In genomic region chr2:9408641-9409151, GRCh38 we compare ENCODE assay signal across 16 cellular contexts. TPM values are rescaled to one million over a fixed set of nuclear protein-coding genes. Genes with fewer than 3 reads are reported as not detected.
A peak's percentile ranks its signal among the peaks of the same experiment; 100 is the strongest.
DNase-seq lines count a peak whose midpoint lies in the region; ATAC-seq, FAIRE-seq and TF ChIP-seq lines count a peak whose summit lies in the region.
"Had no signal": no experiment of that assay in that cellular context is flagged by ENCODE, and none has a peak within 500 bp of the region (broad histone marks: within the 10 kb centered on the region; RNA-seq: fewer than 3 reads in every experiment).

No MANE protein-coding gene starts in this region.

- no peak overlapping the region for H3K4me3 Mint-ChIP-seq in MCF 10A (ENCODE audit: unreplicated experiment)
- H3K4me3 Mint-ChIP-seq: activated T-cell treated with anti-CD3 and anti-CD28 coated beads, Interleukin-2, amount 50 U/mL, for 4 hours; CD4-positive, CD25-positive, alpha-beta regulatory T cell had no signal

- H3K9ac ChIP-seq in HepG2 (ENCODE audit: insufficient read depth, low read depth, low read length) (no peak overlapping the region), GM23248 (no peak overlapping the region)

- no peak; the same call in 2 of the 3 replicates for ATAC-seq in HepG2
- no peak for ATAC-seq in GM18502 (IDR thresholded peaks at IDR 0.05; ENCODE audit: poor library complexity, unreplicated experiment)
- ATAC-seq: activated T-cell treated with anti-CD3 and anti-CD28 coated beads, Interleukin-2, amount 50 U/mL, for 4 hours had no signal

- H3K79me2 ChIP-seq in HepG2 (ENCODE audit: insufficient read depth, low read length) (no peaks in the 10 kb centered on the region), GM23248 (ENCODE audit: insufficient read depth) (peaks cover 53% of the 10 kb centered on the region)

- H3K4me2 ChIP-seq in HepG2 (ENCODE audit: low read depth, low read length) = no peak overlapping the region
- no peak overlapping the region for H3K4me2 ChIP-seq in GM23248 (ENCODE audit: unreplicated experiment)

- H3K9me3 Mint-ChIP-seq in MCF 10A (ENCODE audit: unreplicated experiment) = no peaks in the 10 kb centered on the region
- H3K9me3 Mint-ChIP-seq: activated T-cell treated with anti-CD3 and anti-CD28 coated beads, Interleukin-2, amount 50 U/mL, for 4 hours; CD4-positive, CD25-positive, alpha-beta regulatory T cell had no signal

- no peaks in the 10 kb centered on the region for H3K27me3 ChIP-seq in HepG2 (ENCODE audit: control insufficient read depth in 1 of 2, insufficient read depth in 2 of 2, low read length in 2 of 2)
- H3K27me3 ChIP-seq in GM23248 (replicated peaks; ENCODE audit: insufficient read depth) = no peaks in the 10 kb centered on the region
- H3K27me3 ChIP-seq: SJSA1 had no signal

- TF ChIP-seq RAD21 in HepG2 (CRISPR knock-in tag; IDR thresholded peaks at IDR 0.05) = no peak

- H3K36me3 ChIP-seq in HepG2 (replicated peaks in 1 of 2; ENCODE audit: control insufficient read depth in 1 of 2, insufficient read depth in 2 of 2, low read length in 2 of 2) = peaks cover 8 to 36% of the 10 kb centered on the region in 2 experiments
- H3K36me3 ChIP-seq in GM23248 (ENCODE audit: low read depth) = peaks cover 61% of the 10 kb centered on the region

- DNase-seq in Caki2 (ENCODE audit: low read depth) (peak; percentile 65), NCI-H524 treated with DMSO at 0.1 percent for 48 hours (lab: John Stamatoyannopoulos, UW) (peak; percentile 85), MCF 10A (ENCODE audit: unreplicated experiment) (peak; percentile 51), HepG2 (ENCODE audit: low spot score) (no peak), GM23248 (no peak), activated gamma-delta T cell (lab: John Stamatoyannopoulos, UW) (no peak), GM13976 (ENCODE audit: low spot score) (no peak)
- DNase-seq: activated CD4-positive, CD25-positive, alpha-beta regulatory T cell treated with anti-CD3 and anti-CD28 coated beads, Interleukin-2, amount 50 U/mL, for 72 hours; activated T-cell treated with anti-CD3 and anti-CD28 coated beads, Interleukin-2, amount 50 U/mL, for 4 hours; CD4-positive, CD25-positive, alpha-beta regulatory T cell; mesenchymal stem cell; NCI-H510A treated with DMSO at 0.1 percent for 48 hours; stimulated activated CD4-positive, alpha-beta T cell treated with anti-CD3 and anti-CD28 coated beads, Interleukin-4, amount 100 ng/mL, for 4 hours; stimulated activated naive CD4-positive, alpha-beta T cell treated with Interleukin-2 at 50 U/mL for 16 hours had no signal

- CTCF ChIA-PET in MCF 10A (lab: Yijun Ruan, JAX) = interaction anchor here (0.6 to 1.5 kb wide), 3 partner anchors 21 to 270 kb away, joined by 3 to 4 read pairs (median 4); no protein-coding TSS in a partner anchor
- CTCF ChIA-PET in HepG2 (lab: Yijun Ruan, JAX; ENCODE audit: low intra/inter-chr PET ratio, low total read pairs) = no interaction called here

- no peaks in the 10 kb centered on the region for H3K27me3 Mint-ChIP-seq in MCF 10A (ENCODE audit: insufficient read depth, unreplicated experiment)
- H3K27me3 Mint-ChIP-seq: CD4-positive, CD25-positive, alpha-beta regulatory T cell had no signal

- peaks cover 9% of the 10 kb centered on the region for H3K4me1 Mint-ChIP-seq in MCF 10A (ENCODE audit: insufficient read depth, unreplicated experiment)

- in situ Hi-C loops in Caki2 (cut with HindIII; ENCODE audit: low pct_unique_long_range_greater_than_20kb, low sequenced_read_pairs) (no loop called here), HepG2 (cut with HindIII; ENCODE audit: extremely low pct_ligation_motif_present, low pct_unique_long_range_greater_than_20kb) (no loop called here), GM23248 (cut with MboI) (no loop called here), GM13976 (cut with MboI; ENCODE audit: low sequenced_read_pairs, unreplicated experiment) (no loop called here)

- no peak overlapping the region for H3K27ac Mint-ChIP-seq in MCF 10A (ENCODE audit: low read depth, unreplicated experiment)
- H3K27ac Mint-ChIP-seq: CD4-positive, CD25-positive, alpha-beta regulatory T cell had no signal

- H3K27ac ChIP-seq in HepG2 (ENCODE audit: extremely low read length, insufficient read depth, low read length) (no peak overlapping the region), GM23248 (no peak overlapping the region)
- H3K27ac ChIP-seq: SJSA1 had no signal

- H3K9me2 ChIP-seq in GM23248 (ENCODE audit: insufficient read depth) = no peaks in the 10 kb centered on the region

- H3F3A ChIP-seq in GM23248 (ENCODE audit: insufficient read depth) = peaks cover 50% of the 10 kb centered on the region

- H4K20me1 ChIP-seq in HepG2 (ENCODE audit: insufficient read depth, low read length) (no peaks in the 10 kb centered on the region), GM23248 (ENCODE audit: insufficient read depth) (no peaks in the 10 kb centered on the region)

- H2AFZ ChIP-seq in HepG2 (ENCODE audit: low read length) (no peak overlapping the region), GM23248 (no peak overlapping the region)

- TF ChIP-seq CTCF in MCF 10A (IDR thresholded peaks at IDR 0.05; ENCODE audit: unreplicated experiment) (no peak), HepG2 (CRISPR knock-in tag; IDR thresholded peaks at IDR 0.05) (no peak), GM13976 (IDR thresholded peaks at IDR 0.05; ENCODE audit: borderline replicate concordance, control extremely low read depth, extremely low read depth, insufficient read depth, missing control alignments) (no peak)

- H3K36me3 Mint-ChIP-seq in MCF 10A (ENCODE audit: insufficient read depth, unreplicated experiment) = peaks cover 80% of the 10 kb centered on the region

- no peak for FAIRE-seq in HepG2 (lab: Jason Lieb, UNC)

- POLR2A ChIA-PET in MCF 10A (lab: Yijun Ruan, JAX) = interaction anchor here (2.2 to 2.7 kb wide), 2 partner anchors 14 to 22 kb away, joined by 8 to 17 read pairs; partner anchors contain the start of genes CPSF3 and ITGB1BP1
- POLR2A ChIA-PET in HepG2 (lab: Yijun Ruan, JAX) = no interaction called here

- H3K4me3 ChIP-seq in HepG2 (replicated peaks in 1 of 3; ENCODE audit: insufficient read depth in 1 of 3, low read depth in 2 of 3, low read length in 3 of 3) (no peak overlapping the region), GM23248 (no peak overlapping the region)
- H3K4me3 ChIP-seq: SJSA1 had no signal

- BruUV-seq in MCF 10A (replicated peaks; lab: Mats Ljungman, UMichigan) = no TSS peak
- no TSS peak for BruUV-seq in HepG2 (replicated peaks; lab: Mats Ljungman, UMichigan)

- TF ChIP-seq POLR2A in HepG2 (IDR thresholded peaks at IDR 0.05; ENCODE audit: insufficient read depth in 1 of 2, low read depth in 2 of 2, low read length in 2 of 2) = no peak

- WGBS in HepG2 (ENCODE audit: low lambda C conversion rate) = 93% methylated on average over 9 of the region's 9 CpGs
- WGBS in GM23248 (ENCODE audit: low coverage in 1 of 2, low lambda C conversion rate in 2 of 2, missing lambda C conversion rate in 2 of 2), 2 experiments = 92 to 93% methylated on average over 9 of the region's 9 CpGs

- TF ChIP-seq EP300 in HepG2 (IDR thresholded peaks at IDR 0.05; ENCODE audit: low read depth in 2 of 2, low read length in 2 of 2) (no peak), HepG2 (CRISPR knock-in tag; IDR thresholded peaks at IDR 0.05; ENCODE audit: borderline replicate concordance) (no peak)

- H3K4me1 ChIP-seq in HepG2 (ENCODE audit: insufficient read depth, low read length) (peaks cover 4% of the 10 kb centered on the region; the same call in 1 of the 2 replicates), GM23248 (ENCODE audit: insufficient read depth) (peaks cover 7% of the 10 kb centered on the region; the same call in 1 of the 2 replicates)
- H3K4me1 ChIP-seq: SJSA1 had no signal

- no peaks in the 10 kb centered on the region for H3K9me3 ChIP-seq in HepG2 (ENCODE audit: low read length)
- H3K9me3 ChIP-seq in GM23248 (ENCODE audit: low read depth) = no peaks in the 10 kb centered on the region
- H3K9me3 ChIP-seq: SJSA1 had no signal

- intact Hi-C loops in MCF 10A (cut with micrococcal nuclease) = no loop called here
- intact Hi-C loops in HepG2 (cut with micrococcal nuclease; ENCODE audit: unreplicated experiment) = no loop called here

RNA-seq across cellular contexts. Expression of gene ITGB1BP1, which starts 14.6 kb away (rescaled TPM):
- 55.9 and 110 TPM in 2 replicates for total RNA-seq in Caki2 (2014; rRNA removed; shearing (Covaris generic); ENCODE audit: low replicate concordance)
- total RNA-seq in MCF 10A (2022) (124 and 125 TPM in 2 replicates), HepG2 (2016; rRNA removed; fragmentation: Illumina TruSeq; extraction: Trizol) (108 and 125 TPM in 2 replicates)
- total RNA-seq in HepG2 (2016; cell fraction: cytosol; rRNA removed; fragmentation: Illumina TruSeq; extraction: Trizol; ENCODE audit: low read depth) = 430 and 468 TPM in 2 replicates
- total RNA-seq in HepG2 (2016; cell fraction: insoluble cytoplasmic fraction; rRNA removed; fragmentation: Illumina TruSeq; extraction: Trizol) = 111 and 112 TPM in 2 replicates
- total RNA-seq in HepG2 (2016; cell fraction: membrane; rRNA removed; fragmentation: Illumina TruSeq; extraction: Trizol) = 377 and 404 TPM in 2 replicates
- total RNA-seq in HepG2 (2016; cell fraction: nucleus; rRNA removed; fragmentation: Illumina TruSeq; extraction: Trizol) = 50.0 and 51.9 TPM in 2 replicates
- polyA plus RNA-seq in HepG2 (2011; rRNA removed) (83.6 and 106 TPM in 2 replicates), GM23248 (2016; fragmentation: Nextera tagmentation; extraction: Ambion mirVana) (280 and 289 TPM in 2 replicates)
- 45.2 and 54.1 TPM in 2 replicates for polyA plus RNA-seq in HepG2 (2011; cell fraction: cytosol; rRNA removed)
- polyA plus RNA-seq in HepG2 (2011; cell fraction: nucleus; rRNA removed) = 41.6 and 57.5 TPM in 2 replicates
- polyA plus RNA-seq in HepG2 (2012) = 89.6 and 111 TPM in 2 replicates
- polyA plus RNA-seq in HepG2 (2016; cell fraction: cytosol; fragmentation: Illumina TruSeq; extraction: Trizol; ENCODE audit: low read depth) = 797 and 956 TPM in 2 replicates
- 170 and 179 TPM in 2 replicates for polyA plus RNA-seq in HepG2 (2016; cell fraction: insoluble cytoplasmic fraction; fragmentation: Illumina TruSeq; extraction: Trizol; ENCODE audit: low read depth)
- polyA plus RNA-seq in HepG2 (2016; cell fraction: membrane; fragmentation: Illumina TruSeq; extraction: Trizol; ENCODE audit: low read depth) = 570 and 618 TPM in 2 replicates
- polyA plus RNA-seq in HepG2 (2016; cell fraction: nucleus; fragmentation: Illumina TruSeq; extraction: Trizol; ENCODE audit: insufficient read depth, low read depth) = 135 and 136 TPM in 2 replicates
- 13.3 and 35.9 TPM in 2 replicates for polyA minus RNA-seq in HepG2 (2011; rRNA and poly(A)+ RNA removed; ENCODE audit: low replicate concordance)
- polyA minus RNA-seq in HepG2 (2011; cell fraction: cytosol; rRNA and poly(A)+ RNA removed) = 17.3 and 20.8 TPM in 2 replicates
- polyA minus RNA-seq in HepG2 (2011; cell fraction: nucleus; rRNA and poly(A)+ RNA removed) = 21.0 and 23.9 TPM in 2 replicates
- 39.0 and 52.2 TPM in 2 replicates for total RNA-seq in GM23248 (2014; rRNA removed; shearing (Covaris generic))

RNA-seq across cellular contexts. Expression of gene CPSF3, which starts 14.8 kb away (rescaled TPM):
- 26.5 and 38.3 TPM in 2 replicates for total RNA-seq in Caki2 (2014; rRNA removed; shearing (Covaris generic); ENCODE audit: low replicate concordance)
- total RNA-seq in MCF 10A (2022) (51.0 and 51.6 TPM in 2 replicates), HepG2 (2016; rRNA removed; fragmentation: Illumina TruSeq; extraction: Trizol) (93.0 and 128 TPM in 2 replicates)
- 24.5 and 26.5 TPM in 2 replicates for total RNA-seq in HepG2 (2016; cell fraction: cytosol; rRNA removed; fragmentation: Illumina TruSeq; extraction: Trizol; ENCODE audit: low read depth)
- 91.7 and 127 TPM in 2 replicates for total RNA-seq in HepG2 (2016; cell fraction: insoluble cytoplasmic fraction; rRNA removed; fragmentation: Illumina TruSeq; extraction: Trizol)
- 45.4 and 49.2 TPM in 2 replicates for total RNA-seq in HepG2 (2016; cell fraction: membrane; rRNA removed; fragmentation: Illumina TruSeq; extraction: Trizol)
- 50.4 and 54.8 TPM in 2 replicates for total RNA-seq in HepG2 (2016; cell fraction: nucleus; rRNA removed; fragmentation: Illumina TruSeq; extraction: Trizol)
- polyA plus RNA-seq in HepG2 (2011; rRNA removed) (15.5 and 19.8 TPM in 2 replicates), GM23248 (2016; fragmentation: Nextera tagmentation; extraction: Ambion mirVana) (37.7 and 40.3 TPM in 2 replicates)
- polyA plus RNA-seq in HepG2 (2011; cell fraction: cytosol; rRNA removed) = 10.9 and 15.9 TPM in 2 replicates
- 36.6 and 50.3 TPM in 2 replicates for polyA plus RNA-seq in HepG2 (2011; cell fraction: nucleus; rRNA removed)
- 39.8 and 75.3 TPM in 2 replicates for polyA plus RNA-seq in HepG2 (2012)
- 14.0 and 15.0 TPM in 2 replicates for polyA plus RNA-seq in HepG2 (2016; cell fraction: cytosol; fragmentation: Illumina TruSeq; extraction: Trizol; ENCODE audit: low read depth)
- polyA plus RNA-seq in HepG2 (2016; cell fraction: insoluble cytoplasmic fraction; fragmentation: Illumina TruSeq; extraction: Trizol; ENCODE audit: low read depth) = 101 and 102 TPM in 2 replicates
- 26.2 and 28.6 TPM in 2 replicates for polyA plus RNA-seq in HepG2 (2016; cell fraction: membrane; fragmentation: Illumina TruSeq; extraction: Trizol; ENCODE audit: low read depth)
- polyA plus RNA-seq in HepG2 (2016; cell fraction: nucleus; fragmentation: Illumina TruSeq; extraction: Trizol; ENCODE audit: insufficient read depth, low read depth) = 54.3 and 60.5 TPM in 2 replicates
- polyA minus RNA-seq in HepG2 (2011; rRNA and poly(A)+ RNA removed; ENCODE audit: low replicate concordance) = 13.4 and 22.8 TPM in 2 replicates
- 24.7 and 28.4 TPM in 2 replicates for polyA minus RNA-seq in HepG2 (2011; cell fraction: cytosol; rRNA and poly(A)+ RNA removed)
- 43.6 and 53.1 TPM in 2 replicates for polyA minus RNA-seq in HepG2 (2011; cell fraction: nucleus; rRNA and poly(A)+ RNA removed)
- 34.0 and 39.6 TPM in 2 replicates for total RNA-seq in GM23248 (2014; rRNA removed; shearing (Covaris generic))

Comparison
In these comparisons a context has a peak if more than half of its experiments do, and no peak if none do; other contexts are left out.
1. DNase-seq: peak in Caki2 (single experiment), NCI-H524 treated with DMSO at 0.1 percent for 48 hours (single experiment) and MCF 10A (single experiment); none in HepG2 (single experiment), GM23248 (single experiment), activated gamma-delta T cell (single experiment) and GM13976 (single experiment).